ENCODE assay signal across 8 cellular contexts in genomic region chr22:43388420-43388851, GRCh38. TPM values are rescaled to one million over a fixed set of nuclear protein-coding genes. Genes with fewer than 3 reads are reported as not detected.
A peak's percentile ranks its signal among the peaks of the same experiment; 100 is the strongest.
DNase-seq lines count a peak whose midpoint lies in the region; ATAC-seq and TF ChIP-seq lines count a peak whose summit lies in the region.

No MANE protein-coding gene starts in this region.

- H3K27ac ChIP-seq in CD4-positive, alpha-beta memory T cell (ENCODE audit: low read depth, low read length), result no peak overlapping the region
- no peak overlapping the region for H3K27ac ChIP-seq in OCI-LY3 (ENCODE audit: low read length)

- peaks cover 4 to 9% of the 10 kb centered on the region in 2 donors for H3K27me3 Mint-ChIP-seq in CD4-positive, alpha-beta memory T cell
- H3K27me3 Mint-ChIP-seq in naive thymus-derived CD8-positive, alpha-beta T cell, result peaks cover 3 to 25% (median 20%) of the 10 kb centered on the region in 5 donors
- H3K27me3 Mint-ChIP-seq in stimulated activated memory B cell treated with anti-CD40 and anti-IgM and Interleukin-4, amounts not matched to agents 10 μg/mL and 1 μg/mL and 100 μg/mL, for 72 hours, result peaks cover 52% of the 10 kb centered on the region

- H3K27me3 ChIP-seq in CD4-positive, alpha-beta memory T cell (ENCODE audit: insufficient read depth, low read length), result no peaks in the 10 kb centered on the region
- peaks cover 38% of the 10 kb centered on the region for H3K27me3 ChIP-seq in OCI-LY3 (ENCODE audit: low read depth, low read length)

- H3K4me2 ChIP-seq in OCI-LY3 (ENCODE audit: low read length), result peak overlapping the region; percentile 24; the same call in 1 of the 2 replicates

- no peak overlapping the region for H3K27ac Mint-ChIP-seq in CD4-positive, alpha-beta memory T cell
- H3K27ac Mint-ChIP-seq in naive thymus-derived CD8-positive, alpha-beta T cell, result no peak overlapping the region
- no peak overlapping the region for H3K27ac Mint-ChIP-seq in stimulated activated memory B cell treated with anti-CD40 and anti-IgM and Interleukin-4, amounts not matched to agents 10 μg/mL and 1 μg/mL and 100 μg/mL, for 72 hours

- H3K4me3 Mint-ChIP-seq in CD4-positive, alpha-beta memory T cell, result no peak overlapping the region
- no peak overlapping the region for H3K4me3 Mint-ChIP-seq in naive thymus-derived CD8-positive, alpha-beta T cell
- H3K4me3 Mint-ChIP-seq in stimulated activated memory B cell treated with anti-CD40 and anti-IgM and Interleukin-4, amounts not matched to agents 10 μg/mL and 1 μg/mL and 100 μg/mL, for 72 hours, result no peak overlapping the region

- intact Hi-C loops in CD4-positive, alpha-beta memory T cell (cut with micrococcal nuclease), result loop anchor here (5.0 kb wide), 1 partner anchor 559 kb away; no protein-coding TSS in a partner anchor

- CTCF ChIA-PET in CD4-positive, alpha-beta memory T cell (lab: Charles Lee; ENCODE audit: partially characterized antibody), result interaction anchor here (1.0 to 3.8 kb wide), 8 partner anchors 9 to 157 kb away, joined by 3 to 15 read pairs (median 6); no protein-coding TSS in a partner anchor

- H3K36me3 Mint-ChIP-seq in CD4-positive, alpha-beta memory T cell, result no peaks in the 10 kb centered on the region
- H3K36me3 Mint-ChIP-seq in naive thymus-derived CD8-positive, alpha-beta T cell, result no peaks in the 10 kb centered on the region
- no peaks in the 10 kb centered on the region for H3K36me3 Mint-ChIP-seq in stimulated activated memory B cell treated with anti-CD40 and anti-IgM and Interleukin-4, amounts not matched to agents 10 μg/mL and 1 μg/mL and 100 μg/mL, for 72 hours

- peaks cover 0 to 2% (median 0%) of the 10 kb centered on the region in 8 donors for H3K9me3 Mint-ChIP-seq in CD4-positive, alpha-beta memory T cell
- H3K9me3 Mint-ChIP-seq in naive thymus-derived CD8-positive, alpha-beta T cell, result no peaks in the 10 kb centered on the region
- H3K9me3 Mint-ChIP-seq in stimulated activated memory B cell treated with anti-CD40 and anti-IgM and Interleukin-4, amounts not matched to agents 10 μg/mL and 1 μg/mL and 100 μg/mL, for 72 hours, result no peaks in the 10 kb centered on the region

- no peaks in the 10 kb centered on the region for H3K79me2 ChIP-seq in OCI-LY3 (ENCODE audit: low read length)

- POLR2A ChIA-PET in CD4-positive, alpha-beta memory T cell (lab: Charles Lee; ENCODE audit: partially characterized antibody), result no interaction called here
- POLR2A ChIA-PET in naive thymus-derived CD8-positive, alpha-beta T cell (lab: Charles Lee), result no interaction called here

- peak; percentile 73 to 79 for ATAC-seq in naive thymus-derived CD8-positive, alpha-beta T cell
- ATAC-seq in stimulated activated memory B cell treated with anti-CD40 and anti-IgM and Interleukin-4, amounts not matched to agents 10 μg/mL and 1 μg/mL and 100 μg/mL, for 72 hours, result peak; percentile 71
- no peak for ATAC-seq in HG02798 (IDR thresholded peaks at IDR 0.05; ENCODE audit: poor library complexity, unreplicated experiment)

- H3K4me3 ChIP-seq in CD4-positive, alpha-beta memory T cell (ENCODE audit: low read length in 2 of 2), result no peak overlapping the region
- H3K4me3 ChIP-seq in OCI-LY3 (ENCODE audit: low read length), result no peak overlapping the region

- peaks cover 0 to 5% (median 2%) of the 10 kb centered on the region in 4 donors for H3K4me1 Mint-ChIP-seq in CD4-positive, alpha-beta memory T cell
- H3K4me1 Mint-ChIP-seq in naive thymus-derived CD8-positive, alpha-beta T cell, result peaks cover 4 to 11% (median 6%) of the 10 kb centered on the region in 4 donors
- H3K4me1 Mint-ChIP-seq in stimulated activated memory B cell treated with anti-CD40 and anti-IgM and Interleukin-4, amounts not matched to agents 10 μg/mL and 1 μg/mL and 100 μg/mL, for 72 hours, result peaks cover 10% of the 10 kb centered on the region

- peaks cover 4% of the 10 kb centered on the region for H3K4me1 ChIP-seq in CD4-positive, alpha-beta memory T cell (ENCODE audit: insufficient read depth, low read length)
- peaks cover 2% of the 10 kb centered on the region; the same call in 1 of the 2 replicates for H3K4me1 ChIP-seq in OCI-LY3 (ENCODE audit: low read length)

- DNase-seq in CD4-positive, alpha-beta memory T cell, result peak; percentile 50 to 61 (median 59)
- DNase-seq in HS-5 (ENCODE audit: low read depth) (peak; percentile 13), erythroblast (lab: John Stamatoyannopoulos, UW) (peak; percentile 64 to 78)
- DNase-seq in activated CD8-positive, alpha-beta memory T cell treated with anti-CD3 and anti-CD28 coated beads, Interleukin-2, amount 50 U/mL, for 48 hours, result peak; percentile 93
- DNase-seq in naive thymus-derived CD8-positive, alpha-beta T cell, result peak; percentile 40 to 84 (median 68)

- H2AFZ ChIP-seq in OCI-LY3 (ENCODE audit: low read depth, low read length), result no peak overlapping the region

- peak; percentile 98 for TF ChIP-seq CTCF in OCI-LY3 (IDR thresholded peaks at IDR 0.05; ENCODE audit: low read depth, low read length)

- no peak overlapping the region for H3K9ac ChIP-seq in OCI-LY3 (ENCODE audit: low read length)

- no peak for TF ChIP-seq POLR2A in erythroblast (IDR thresholded peaks at IDR 0.05; ENCODE audit: low read length)

- no peaks in the 10 kb centered on the region for H3K36me3 ChIP-seq in CD4-positive, alpha-beta memory T cell (ENCODE audit: insufficient read depth, low read length)
- no peaks in the 10 kb centered on the region for H3K36me3 ChIP-seq in OCI-LY3 (replicated peaks; ENCODE audit: low read depth, low read length)

- 0 out of 2 replicates have a peak, but pooled peaks cover 2% of the 10 kb centered on the region for H4K20me1 ChIP-seq in OCI-LY3 (ENCODE audit: insufficient read depth, low read length)

- H3K9me3 ChIP-seq in CD4-positive, alpha-beta memory T cell (ENCODE audit: control insufficient read depth in 1 of 2, low read length in 2 of 2), result no peaks in the 10 kb centered on the region
- no peaks in the 10 kb centered on the region for H3K9me3 ChIP-seq in OCI-LY3 (ENCODE audit: insufficient read depth, low read length)

RNA-seq across cellular contexts. Expression of gene MPPED1, which starts 23.4 kb away (rescaled TPM):
- not detected for total RNA-seq in CD4-positive, alpha-beta memory T cell
- not detected for polyA plus RNA-seq in CD4-positive, alpha-beta memory T cell
- total RNA-seq in naive thymus-derived CD8-positive, alpha-beta T cell, result not detected
- under 1 TPM in 1 of 3 donors, not detected in 2; 0.03 TPM for polyA plus RNA-seq in naive thymus-derived CD8-positive, alpha-beta T cell

RNA-seq across cellular contexts. Expression of gene SCUBE1, which starts 45.3 kb away (rescaled TPM):
- not detected for total RNA-seq in CD4-positive, alpha-beta memory T cell
- not detected for polyA plus RNA-seq in CD4-positive, alpha-beta memory T cell
- not detected for total RNA-seq in naive thymus-derived CD8-positive, alpha-beta T cell
- polyA plus RNA-seq in naive thymus-derived CD8-positive, alpha-beta T cell, result not detected

Comparison
In these comparisons a context has a peak if more than half of its experiments do, and no peak if none do; other contexts are left out.
1. DNase-seq: peak in every context shown above with its lines; median percentile 93 in activated CD8-positive, alpha-beta memory T cell treated with anti-CD3 and anti-CD28 coated beads, Interleukin-2, amount 50 U/mL, for 48 hours; 71 in erythroblast; 68 in naive thymus-derived CD8-positive, alpha-beta T cell; 59 in CD4-positive, alpha-beta memory T cell; 13 in HS-5.